8 cellular contexts compared by ENCODE assay signal in genomic region chr2:233354971-233355574, GRCh38. TPM values are rescaled to one million over a fixed set of nuclear protein-coding genes. Genes with fewer than 3 reads are reported as not detected.
DNase-seq lines count a peak whose midpoint lies in the region; ATAC-seq and TF ChIP-seq lines count a peak whose summit lies in the region.

No MANE protein-coding gene starts in this region.

- peak overlapping the region; percentile 80 for H3K4me3 ChIP-seq in HEK293 (ENCODE audit: low read depth, low read length)
- peak overlapping the region; percentile 71 for H3K4me3 ChIP-seq in RWPE2 (ENCODE audit: severe bottlenecking)
- H3K4me3 ChIP-seq in duodenal mucosa (ENCODE audit: low read depth in 1 of 2, low read length in 2 of 2): peak overlapping the region; percentile 89 to 93
- peak overlapping the region; percentile 44 for H3K4me3 ChIP-seq in mucosa of descending colon

- H3K27me3 ChIP-seq in RWPE2 (ENCODE audit: insufficient read depth, poor library complexity, severe bottlenecking) (no peaks in the 10 kb centered on the region), duodenal mucosa (ENCODE audit: control insufficient read depth in 1 of 2, insufficient read depth in 2 of 2, low read length in 2 of 2) (no peaks in the 10 kb centered on the region)

- intact Hi-C loops in mucosa of descending colon (cut with DNase I, micrococcal nuclease): loop anchor here in 1 of 2 donors (10.0 kb wide), 1 partner anchor 90 kb away; no protein-coding TSS in a partner anchor

- DNase-seq in DMS79 treated with DMSO at 0.1 percent for 48 hours (lab: John Stamatoyannopoulos, UW) (peak; percentile 50), RWPE2 (ENCODE audit: low spot score) (no peak), mucosa of descending colon (peak; percentile 57 to 76 (median 68)), medulla oblongata (ENCODE audit: extremely low spot score) (no peak), COR-L47 (lab: John Stamatoyannopoulos, UW) (no peak), SKM-1 (lab: John Stamatoyannopoulos, UW; ENCODE audit: unreplicated experiment) (no peak)

- peaks cover 0 to 9% of the 10 kb centered on the region in 2 experiments; a peak in 1 of 3 replicates for H3K36me3 ChIP-seq in HEK293 (ENCODE audit: control insufficient read depth in 2 of 2, insufficient read depth in 1 of 2, low read length in 2 of 2)
- H3K36me3 ChIP-seq in RWPE2 (ENCODE audit: low read depth): peaks cover 13% of the 10 kb centered on the region
- H3K36me3 ChIP-seq in duodenal mucosa (ENCODE audit: control insufficient read depth in 1 of 2, insufficient read depth in 2 of 2, low read length in 2 of 2): no peaks in the 10 kb centered on the region
- H3K36me3 ChIP-seq in mucosa of descending colon (ENCODE audit: low read depth): no peaks in the 10 kb centered on the region

- H3K4me1 ChIP-seq in HEK293 (ENCODE audit: control insufficient read depth, insufficient read depth, low read length) (peaks cover 13% of the 10 kb centered on the region; the same call in 1 of the 2 replicates), RWPE2 (ENCODE audit: insufficient read depth, poor library complexity, severe bottlenecking) (peaks cover 25% of the 10 kb centered on the region), duodenal mucosa (ENCODE audit: control insufficient read depth in 1 of 2, insufficient read depth in 2 of 2, low read length in 2 of 2) (peaks cover 41 to 57% of the 10 kb centered on the region in 2 donors), mucosa of descending colon (ENCODE audit: low read depth) (peaks cover 25% of the 10 kb centered on the region)

- peak overlapping the region; percentile 58 to 71 for H3K9ac ChIP-seq in duodenal mucosa (ENCODE audit: low read depth in 1 of 2, low read length in 2 of 2)

- TF ChIP-seq CTCF in HEK293 (tag by site-specific recombination; IDR thresholded peaks at IDR 0.05) (no peak), RWPE2 (IDR thresholded peaks at IDR 0.05; ENCODE audit: poor library complexity, severe bottlenecking) (no peak), mucosa of descending colon (IDR thresholded peaks at IDR 0.05) (no peak)

- no peaks in the 10 kb centered on the region for H3K9me3 ChIP-seq in HEK293 (ENCODE audit: control insufficient read depth, insufficient read depth, low read depth, low read length)
- no peaks in the 10 kb centered on the region for H3K9me3 ChIP-seq in RWPE2 (ENCODE audit: severe bottlenecking)
- no peaks in the 10 kb centered on the region for H3K9me3 ChIP-seq in duodenal mucosa (ENCODE audit: control insufficient read depth in 1 of 2, low read length in 2 of 2)
- H3K9me3 ChIP-seq in mucosa of descending colon: no peaks in the 10 kb centered on the region

- H3K27ac ChIP-seq in HEK293 (ENCODE audit: extremely low read depth, low read depth, low read length) (no peak overlapping the region), RWPE2 (ENCODE audit: poor library complexity, severe bottlenecking) (no peak overlapping the region), duodenal mucosa (ENCODE audit: low read depth, low read length) (no peak overlapping the region)

- ATAC-seq in RWPE2 (ENCODE audit: low read depth) (no peak), mucosa of descending colon (peak; percentile 41)

- CTCF ChIA-PET in HEK293 (lab: Yijun Ruan, JAX): interaction anchor here (0.7 to 1.7 kb wide), 4 partner anchors 24 to 356 kb away, joined by 3 to 4 read pairs (median 3); no protein-coding TSS in a partner anchor

- POLR2A ChIA-PET in HEK293 (lab: Yijun Ruan, JAX): no interaction called here

TF ChIP-seq in HEK293, 187 proteins besides CTCF, POLR2A, EP300 and RAD21:
- TF ChIP-seq PRDM1 (tag by site-specific recombination; IDR thresholded peaks at IDR 0.05) (0 out of 2 replicates have a peak, but pooled peaks have one; percentile 58), ZNF335 (tag by site-specific recombination; conservative IDR thresholded peaks at IDR 0.05) (peak; percentile 83), ZNF433 (tag by site-specific recombination; IDR thresholded peaks at IDR 0.05; ENCODE audit: low read depth) (no peak), ZNF555 (tag by site-specific recombination; conservative IDR thresholded peaks at IDR 0.05) (no peak)
- TF ChIP-seq, protein P1, sequence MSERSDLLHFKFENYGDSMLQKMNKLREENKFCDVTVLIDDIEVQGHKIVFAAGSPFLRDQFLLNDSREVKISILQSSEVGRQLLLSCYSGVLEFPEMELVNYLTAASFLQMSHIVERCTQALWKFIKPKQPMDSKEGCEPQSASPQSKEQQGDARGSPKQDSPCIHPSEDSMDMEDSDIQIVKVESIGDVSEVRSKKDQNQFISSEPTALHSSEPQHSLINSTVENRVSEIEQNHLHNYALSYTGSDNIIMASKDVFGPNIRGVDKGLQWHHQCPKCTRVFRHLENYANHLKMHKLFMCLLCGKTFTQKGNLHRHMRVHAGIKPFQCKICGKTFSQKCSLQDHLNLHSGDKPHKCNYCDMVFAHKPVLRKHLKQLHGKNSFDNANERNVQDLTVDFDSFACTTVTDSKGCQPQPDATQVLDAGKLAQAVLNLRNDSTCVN (tag by site-specific recombination; optimal IDR thresholded peaks at IDR 0.05): peak; percentile 67
TF ChIP-seq in HEK293: peak in this region for 3.

RNA-seq across cellular contexts. Expression of gene DGKD, which starts 0.8 kb away (rescaled TPM):
- 100 to 1,000 TPM in 2 of 3 donors, 10 to 100 TPM in 1; 81.8 to 159 (median 102) TPM for total RNA-seq in mucosa of descending colon

RNA-seq across cellular contexts. Expression of gene SAG, which starts 47.5 kb away (rescaled TPM):
- total RNA-seq in mucosa of descending colon: under 1 TPM in 1 of 3 donors, not detected in 2; 0.63 TPM

Comparison
In these comparisons a context has a peak if more than half of its experiments do, and no peak if none do; other contexts are left out.
1. DNase-seq: peak in DMS79 treated with DMSO at 0.1 percent for 48 hours (single experiment) and mucosa of descending colon (3 of 3); none in RWPE2 (single experiment), medulla oblongata (single experiment), COR-L47 (single experiment) and SKM-1 (single experiment).
2. Peak in every context shown above with its lines, with median percentiles within 50 percentile points of each other: H3K4me3 ChIP-seq.